ENCODE assay signal across 2 cellular contexts in genomic region chr19:32704006-32704405, GRCh38.
TF ChIP-seq lines count a peak whose summit lies in the region.

No MANE protein-coding gene starts in this region.

TF ChIP-seq in A549, 52 proteins besides CTCF, POLR2A, EP300 and RAD21:
- TF ChIP-seq KDM1A (IDR thresholded peaks at IDR 0.05; ENCODE audit: low read depth): peak; percentile 71; the same call in 1 of the 2 replicates
TF ChIP-seq in A549: peak in this region for 1; not testable (repeated sequence) for 51.

TF ChIP-seq in HepG2, 621 proteins besides CTCF, POLR2A, EP300 and RAD21:
- TF ChIP-seq ZFP1 (CRISPR knock-in tag; IDR thresholded peaks at IDR 0.05): peak; percentile 99
TF ChIP-seq in HepG2: peak in this region for 1; not testable (repeated sequence) for 620.
